ENCODE assay signal across 8 cellular contexts in genomic region chr7:158861936-158862704, GRCh38. TPM values are rescaled to one million over a fixed set of nuclear protein-coding genes. Genes with fewer than 3 reads are reported as not detected.
DNase-seq lines count a peak whose midpoint lies in the region; ATAC-seq and TF ChIP-seq lines count a peak whose summit lies in the region.

No MANE protein-coding gene starts in this region.

- no peak overlapping the region for H3K4me3 ChIP-seq in esophagus squamous epithelium

- CTCF ChIA-PET in WTC11 (lab: Charles Lee), result interaction anchor here (1.0 to 1.9 kb wide), 3 partner anchors 18 to 115 kb away, joined by 3 to 12 read pairs (median 9); no protein-coding TSS in a partner anchor

- peak overlapping the region in 3 of 4 donors; percentile 37 to 91 (median 90) for H3K27ac ChIP-seq in esophagus squamous epithelium

- no peaks in the 10 kb centered on the region for H3K27me3 ChIP-seq in esophagus squamous epithelium

- H3K9me3 Mint-ChIP-seq in activated T-cell treated with anti-CD3 and anti-CD28 coated beads, Interleukin-2, amount 50 U/mL, for 4 hours, result no peaks in the 10 kb centered on the region
- peaks cover 9% of the 10 kb centered on the region for H3K9me3 Mint-ChIP-seq in WTC11
- H3K9me3 Mint-ChIP-seq in stimulated activated effector memory CD8-positive, alpha-beta T cell treated with anti-CD3 and anti-CD28 coated beads, Interleukin-12 subunit alpha, Interleukin-12 subunit beta, amount 100 ng/mL, for 72 hours, result no peaks in the 10 kb centered on the region

- DNase-seq in activated T-cell treated with anti-CD3 and anti-CD28 coated beads, Interleukin-2, amount 50 U/mL, for 4 hours, result no peak
- no peak for DNase-seq in activated T-cell treated with anti-CD3 and anti-CD28 coated beads, Interleukin-2, amount 50 U/mL, for 1 hour
- DNase-seq in WTC11 (ENCODE audit: low spot score), result no peak
- DNase-seq in esophagus squamous epithelium (lab: John Stamatoyannopoulos, UW), result no peak
- no peak for DNase-seq in stimulated activated effector memory CD8-positive, alpha-beta T cell treated with anti-CD3 and anti-CD28 coated beads, Interleukin-12 subunit alpha, Interleukin-12 subunit beta, amount 100 ng/mL, for 72 hours (ENCODE audit: low spot score in 2 of 2)
- no peak for DNase-seq in NCI-H2029 treated with DMSO at 0.1 percent for 48 hours (lab: John Stamatoyannopoulos, UW)
- DNase-seq in mesenteric fat pad (ENCODE audit: low spot score), result no peak

- intact Hi-C loops in esophagus squamous epithelium (cut with DNase I), result no loop called here

- TF ChIP-seq CTCF in WTC11 (IDR thresholded peaks at IDR 0.05) (no peak), esophagus squamous epithelium (IDR thresholded peaks at IDR 0.05) (no peak)

- peak overlapping the region; percentile 46 for H3K4me3 Mint-ChIP-seq in activated T-cell treated with anti-CD3 and anti-CD28 coated beads, Interleukin-2, amount 50 U/mL, for 4 hours
- H3K4me3 Mint-ChIP-seq in WTC11, result peak overlapping the region; percentile 41
- H3K4me3 Mint-ChIP-seq in stimulated activated effector memory CD8-positive, alpha-beta T cell treated with anti-CD3 and anti-CD28 coated beads, Interleukin-12 subunit alpha, Interleukin-12 subunit beta, amount 100 ng/mL, for 72 hours, result peak overlapping the region; percentile 81

- TF ChIP-seq POLR2A in esophagus squamous epithelium (IDR thresholded peaks at IDR 0.05), result no peak

- POLR2A ChIA-PET in WTC11 (lab: Charles Lee), result no interaction called here

- 81 to 83% methylated on average over 9 to 11 of the region's 11 CpGs for WGBS in esophagus squamous epithelium, 2 donors

- peaks cover 0 to 54% (median 13%) of the 10 kb centered on the region in 3 donors for H3K4me1 ChIP-seq in esophagus squamous epithelium

- H3K36me3 Mint-ChIP-seq in activated T-cell treated with anti-CD3 and anti-CD28 coated beads, Interleukin-2, amount 50 U/mL, for 4 hours (ENCODE audit: insufficient read depth), result no peaks in the 10 kb centered on the region
- peaks cover 14% of the 10 kb centered on the region for H3K36me3 Mint-ChIP-seq in WTC11
- H3K36me3 Mint-ChIP-seq in stimulated activated effector memory CD8-positive, alpha-beta T cell treated with anti-CD3 and anti-CD28 coated beads, Interleukin-12 subunit alpha, Interleukin-12 subunit beta, amount 100 ng/mL, for 72 hours, result peaks cover 13% of the 10 kb centered on the region

- H3K27me3 Mint-ChIP-seq in activated T-cell treated with anti-CD3 and anti-CD28 coated beads, Interleukin-2, amount 50 U/mL, for 4 hours (ENCODE audit: low read depth), result no peaks in the 10 kb centered on the region
- H3K27me3 Mint-ChIP-seq in WTC11 (ENCODE audit: low read depth), result no peaks in the 10 kb centered on the region; the same call in 1 of the 2 replicates

- ATAC-seq in activated T-cell treated with anti-CD3 and anti-CD28 coated beads, Interleukin-2, amount 50 U/mL, for 4 hours, result no peak
- ATAC-seq in WTC11, result no peak
- ATAC-seq in stimulated activated effector memory CD8-positive, alpha-beta T cell treated with anti-CD3 and anti-CD28 coated beads, Interleukin-12 subunit alpha, Interleukin-12 subunit beta, amount 100 ng/mL, for 72 hours, result no peak
- no peak for ATAC-seq in HG02973 (IDR thresholded peaks at IDR 0.05; ENCODE audit: unreplicated experiment)

- H3K9me3 ChIP-seq in esophagus squamous epithelium, result no peaks in the 10 kb centered on the region

- H3K4me1 Mint-ChIP-seq in activated T-cell treated with anti-CD3 and anti-CD28 coated beads, Interleukin-2, amount 50 U/mL, for 4 hours (ENCODE audit: low read depth), result peaks cover 35% of the 10 kb centered on the region
- H3K4me1 Mint-ChIP-seq in WTC11, result peaks cover 69% of the 10 kb centered on the region
- H3K4me1 Mint-ChIP-seq in stimulated activated effector memory CD8-positive, alpha-beta T cell treated with anti-CD3 and anti-CD28 coated beads, Interleukin-12 subunit alpha, Interleukin-12 subunit beta, amount 100 ng/mL, for 72 hours, result peaks cover 40% of the 10 kb centered on the region

- H3K27ac Mint-ChIP-seq in WTC11, result peak overlapping the region; percentile 93; the same call in 1 of the 2 replicates
- H3K27ac Mint-ChIP-seq in stimulated activated effector memory CD8-positive, alpha-beta T cell treated with anti-CD3 and anti-CD28 coated beads, Interleukin-12 subunit alpha, Interleukin-12 subunit beta, amount 100 ng/mL, for 72 hours, result no peak overlapping the region

- no peaks in the 10 kb centered on the region for H3K36me3 ChIP-seq in esophagus squamous epithelium

TF ChIP-seq in WTC11, 78 proteins besides CTCF, POLR2A, EP300 and RAD21:
- TF ChIP-seq ZNF121 (CRISPR knock-in tag; IDR thresholded peaks at IDR 0.05) (peak; percentile 77; the same call in 1 of the 2 replicates), PREB (CRISPR knock-in tag; IDR thresholded peaks at IDR 0.05; ENCODE audit: borderline replicate concordance) (no peak)

RNA-seq across cellular contexts. Expression of gene DYNC2I1, which starts 5.8 kb away (rescaled TPM):
- 1 to 10 TPM; 6.2 to 7.6 (median 6.3) TPM for total RNA-seq in activated T-cell treated with anti-CD3 and anti-CD28 coated beads, Interleukin-2, amount 50 U/mL, for 4 hours
- total RNA-seq in WTC11 (2021) (23.4 to 31.1 TPM (median 24.7 TPM) in 3 replicates), esophagus squamous epithelium (10 to 100 TPM in 1 of 4 donors, 1 to 10 TPM in 3; 6.4 to 15.1 (median 7.3) TPM), mesenteric fat pad (20.3 TPM)

RNA-seq across cellular contexts. Expression of gene ESYT2, which starts 32.8 kb away (rescaled TPM):
- 10 to 100 TPM; 48.7 to 59.7 (median 57.1) TPM for total RNA-seq in activated T-cell treated with anti-CD3 and anti-CD28 coated beads, Interleukin-2, amount 50 U/mL, for 4 hours
- total RNA-seq in WTC11 (2021) (45.1 to 61.1 TPM (median 60.4 TPM) in 3 replicates), esophagus squamous epithelium (10 to 100 TPM; 52.1 to 94.2 (median 60.5) TPM), mesenteric fat pad (79.5 TPM)
